ENCODE assay signal across 25 cellular contexts in the genomic region with DNA sequence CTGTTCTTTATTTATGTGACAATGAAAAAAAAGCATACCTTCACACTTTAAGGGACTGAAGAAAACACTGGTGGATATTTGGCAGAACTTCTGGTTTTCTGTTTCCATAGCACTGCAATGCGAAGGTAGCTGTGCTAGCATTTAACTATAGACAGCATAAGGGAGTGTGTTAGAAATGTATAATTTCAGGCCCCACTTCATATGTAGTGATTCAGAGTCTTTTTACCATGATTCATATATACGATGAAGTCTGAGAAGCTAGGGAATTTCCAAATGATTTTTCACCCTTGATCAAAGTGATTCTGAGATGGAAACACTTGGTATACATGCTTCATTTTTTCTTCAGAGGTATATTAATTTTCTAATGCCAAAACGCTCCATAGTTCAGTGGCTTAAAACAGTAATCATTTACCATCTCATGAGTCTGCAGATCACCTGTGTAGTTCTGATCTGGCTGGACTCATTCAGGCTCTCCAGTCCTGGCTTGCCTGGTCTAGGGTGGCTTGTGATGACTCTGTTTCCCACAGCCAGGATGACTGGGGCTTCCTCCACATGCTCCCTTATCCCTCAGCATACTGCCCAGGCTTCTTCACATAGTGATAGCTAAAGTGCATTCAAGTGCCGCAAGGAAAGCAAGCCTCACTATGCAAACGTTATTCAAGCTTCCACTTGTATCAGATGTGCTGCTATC.
DNase-seq lines count a peak whose midpoint lies in the region; ATAC-seq and TF ChIP-seq lines count a peak whose summit lies in the region.
"Had no signal": no experiment of that assay in that cellular context is flagged by ENCODE, and none has a peak within 500 bp of the region (broad histone marks: within the 10 kb centered on the region; RNA-seq: fewer than 3 reads in every experiment).

No MANE protein-coding gene starts in this region.

- no peaks in the 10 kb centered on the region for H3K27me3 Mint-ChIP-seq in nephron (ENCODE audit: low read depth)
- H3K27me3 Mint-ChIP-seq: central memory CD8-positive, alpha-beta T cell had no signal

- ATAC-seq in HG02610 (IDR thresholded peaks at IDR 0.05; ENCODE audit: unreplicated experiment) = no peak
- ATAC-seq: activated CD8-positive, alpha-beta T cell treated with anti-CD3 and anti-CD28 coated beads, Interleukin-2, amount 10 ng/mL, durations not matched to agents 7 days and 5 days; gastroesophageal sphincter; left colon; right cardiac atrium; stimulated activated naive CD8-positive, alpha-beta T cell treated with anti-CD3 and anti-CD28 coated beads, Interleukin-15, Interleukin-2, amounts not matched to agents 100 U/mL and 50 U/mL, for 24 hours had no signal

- no peaks in the 10 kb centered on the region for H3K9me3 Mint-ChIP-seq in nephron

- H3K4me3 Mint-ChIP-seq in nephron = no peak overlapping the region
- H3K4me3 Mint-ChIP-seq: activated CD8-positive, alpha-beta T cell treated with anti-CD3 and anti-CD28 coated beads, Interleukin-2, amount 10 ng/mL, durations not matched to agents 7 days and 5 days; activated naive CD4-positive, alpha-beta T cell treated with anti-CD3 and anti-CD28 coated beads for 36 hours; central memory CD8-positive, alpha-beta T cell had no signal

- DNase-seq in NCI-H1092 treated with DMSO at 0.1 percent for 48 hours (lab: John Stamatoyannopoulos, UW) (peak; percentile 55), NCI-H1092 (lab: John Stamatoyannopoulos, UW) (no peak), NCI-H1694 (lab: John Stamatoyannopoulos, UW) (peak; percentile 23), cerebellar cortex (ENCODE audit: low spot score) (peak; percentile 36), NCI-H2196 (lab: John Stamatoyannopoulos, UW; ENCODE audit: unreplicated experiment) (no peak), NCI-H1048 (lab: John Stamatoyannopoulos, UW) (no peak)
- DNase-seq: activated CD8-positive, alpha-beta T cell treated with anti-CD3 and anti-CD28 coated beads, Interleukin-2, amount 10 ng/mL, durations not matched to agents 7 days and 5 days; activated naive CD4-positive, alpha-beta T cell treated with anti-CD3 and anti-CD28 coated beads for 36 hours; Caco-2; dermis blood vessel endothelial cell; KG1; left colon; MM.1S; NCI-H1417 treated with DMSO at 0.1 percent for 48 hours; NCI-H526 treated with DMSO at 0.1 percent for 48 hours; posterior cingulate gyrus; right cardiac atrium; SIG-M5; stimulated activated CD4-positive, alpha-beta T cell treated with anti-CD3 and anti-CD28 coated beads, Interleukin-1b, Interleukin-23, amount 100 ng/mL, for 48 hours; stimulated activated naive CD8-positive, alpha-beta T cell treated with anti-CD3 and anti-CD28 coated beads, Interleukin-15, Interleukin-2, amounts not matched to agents 100 U/mL and 50 U/mL, for 24 hours; SW 1271 had no signal

- H3K36me3 Mint-ChIP-seq in nephron (ENCODE audit: low read depth) = no peaks in the 10 kb centered on the region

- H3K4me1 Mint-ChIP-seq in nephron = peaks cover 3% of the 10 kb centered on the region
- H3K4me1 Mint-ChIP-seq: central memory CD8-positive, alpha-beta T cell had no signal

- peak overlapping the region in 2 of 3 experiments; percentile 49 to 58 for H3K27ac Mint-ChIP-seq in nephron
- H3K27ac Mint-ChIP-seq: activated CD8-positive, alpha-beta T cell treated with anti-CD3 and anti-CD28 coated beads, Interleukin-2, amount 10 ng/mL, durations not matched to agents 7 days and 5 days; activated naive CD4-positive, alpha-beta T cell treated with anti-CD3 and anti-CD28 coated beads for 36 hours had no signal

- TF ChIP-seq CTCF in nephron (IDR thresholded peaks at IDR 0.05; ENCODE audit: unreplicated experiment in 3 of 3) = no peak

Comparison
In these comparisons a context has a peak if more than half of its experiments do, and no peak if none do; other contexts are left out.
1. DNase-seq: peak in NCI-H1092 treated with DMSO at 0.1 percent for 48 hours (single experiment), NCI-H1694 (single experiment) and cerebellar cortex (single experiment); none in NCI-H1092 (single experiment), NCI-H2196 (single experiment) and NCI-H1048 (single experiment).